Comparison of ENCODE assay signal across 15 cellular contexts in genomic region chr19:46978470-46978869, GRCh38. TPM values are rescaled to one million over a fixed set of nuclear protein-coding genes. Genes with fewer than 3 reads are reported as not detected.
A peak's percentile ranks its signal among the peaks of the same experiment; 100 is the strongest.
DNase-seq lines count a peak whose midpoint lies in the region; ATAC-seq and TF ChIP-seq lines count a peak whose summit lies in the region.
"Had no signal": no experiment of that assay in that cellular context is flagged by ENCODE, and none has a peak within 500 bp of the region (broad histone marks: within the 10 kb centered on the region; RNA-seq: fewer than 3 reads in every experiment).

No MANE protein-coding gene starts in this region.

- H3K4me3 Mint-ChIP-seq in central memory CD8-positive, alpha-beta T cell: peak overlapping the region; percentile 27
- H3K4me3 Mint-ChIP-seq in neural crest cell: peak overlapping the region; percentile 3

- intact Hi-C loops in cardiac septum (cut with DNase I): loop anchor here (5.0 kb wide), 2 partner anchors 116 to 241 kb away; partner anchors contain the start of gene ARHGAP35
- intact Hi-C loops in vagina (cut with DNase I): loop anchor here (10.0 kb wide), 1 partner anchor 54 kb away; no protein-coding TSS in a partner anchor

- no peaks in the 10 kb centered on the region for H3K9me3 Mint-ChIP-seq in central memory CD8-positive, alpha-beta T cell
- H3K9me3 Mint-ChIP-seq in neural crest cell: no peaks in the 10 kb centered on the region
- H3K9me3 Mint-ChIP-seq: naive B cell had no signal

- peaks cover 0 to 91% of the 10 kb centered on the region in 2 donors for H3K4me1 ChIP-seq in right atrium auricular region
- peaks cover 96% of the 10 kb centered on the region for H3K4me1 ChIP-seq in vagina

- H3K4me3 ChIP-seq in right atrium auricular region: no peak overlapping the region
- H3K4me3 ChIP-seq in vagina: no peak overlapping the region
- H3K4me3 ChIP-seq: smooth muscle cell, transverse colon had no signal

- DNase-seq in right atrium auricular region (ENCODE audit: low spot score): no peak
- no peak for DNase-seq in cardiac septum (ENCODE audit: low spot score)
- no peak for DNase-seq in central memory CD8-positive, alpha-beta T cell (ENCODE audit: low spot score in 2 of 2)
- no peak for DNase-seq in neural crest cell (ENCODE audit: low read depth, low spot score)
- DNase-seq in vagina (ENCODE audit: extremely low spot score in 2 of 2): no peak
- no peak for DNase-seq in NCI-H1930 (lab: John Stamatoyannopoulos, UW)
- DNase-seq in NCI-H82 treated with DMSO at 0.1 percent for 48 hours (lab: John Stamatoyannopoulos, UW; ENCODE audit: unreplicated experiment): no peak
- DNase-seq: amniotic stem cell, naive B cell, NCI-H187 treated with DMSO at 0.1 percent for 48 hours, NCI-H82, Right ventricle myocardium superior, transverse colon had no signal

- H3K27me3 ChIP-seq in right atrium auricular region (no peaks in the 10 kb centered on the region), vagina (no peaks in the 10 kb centered on the region)
- H3K27me3 ChIP-seq: transverse colon had no signal

- H3K36me3 Mint-ChIP-seq in central memory CD8-positive, alpha-beta T cell (ENCODE audit: insufficient read depth): peaks cover 19% of the 10 kb centered on the region
- H3K36me3 Mint-ChIP-seq in neural crest cell (ENCODE audit: low read depth): no peaks in the 10 kb centered on the region
- H3K36me3 Mint-ChIP-seq: naive B cell had no signal

- H3K27me3 Mint-ChIP-seq in central memory CD8-positive, alpha-beta T cell: no peaks in the 10 kb centered on the region
- no peaks in the 10 kb centered on the region for H3K27me3 Mint-ChIP-seq in neural crest cell (ENCODE audit: low read depth)
- H3K27me3 Mint-ChIP-seq: naive B cell had no signal

- peaks cover 58% of the 10 kb centered on the region for H3K4me1 Mint-ChIP-seq in central memory CD8-positive, alpha-beta T cell
- peaks cover 52% of the 10 kb centered on the region for H3K4me1 Mint-ChIP-seq in neural crest cell

- no peaks in the 10 kb centered on the region for H3K36me3 ChIP-seq in right atrium auricular region
- no peaks in the 10 kb centered on the region for H3K36me3 ChIP-seq in vagina
- H3K36me3 ChIP-seq: transverse colon had no signal

- H3K27ac ChIP-seq in right atrium auricular region: peak overlapping the region; percentile 89 to 91
- H3K27ac ChIP-seq in vagina: peak overlapping the region; percentile 81

- H3K27ac Mint-ChIP-seq in central memory CD8-positive, alpha-beta T cell (ENCODE audit: low read depth): peak overlapping the region; percentile 79
- H3K27ac Mint-ChIP-seq in neural crest cell (ENCODE audit: unreplicated experiment): no peak overlapping the region

- TF ChIP-seq POLR2A in vagina (IDR thresholded peaks at IDR 0.05): no peak

- ATAC-seq in central memory CD8-positive, alpha-beta T cell (replicated peaks; ENCODE audit: extremely low read depth, poor library complexity, severe bottlenecking): no peak
- ATAC-seq in HG03039 (IDR thresholded peaks at IDR 0.05; ENCODE audit: unreplicated experiment): no peak

- TF ChIP-seq CTCF in right atrium auricular region (IDR thresholded peaks at IDR 0.05): no peak
- no peak for TF ChIP-seq CTCF in neural crest cell (conservative IDR thresholded peaks at IDR 0.05)
- TF ChIP-seq CTCF in vagina (IDR thresholded peaks at IDR 0.05): no peak

- H3K9me3 ChIP-seq in right atrium auricular region (no peaks in the 10 kb centered on the region), vagina (no peaks in the 10 kb centered on the region)
- H3K9me3 ChIP-seq: transverse colon had no signal

RNA-seq across cellular contexts. Expression of gene NPAS1, which starts 41.2 kb away (rescaled TPM):
- total RNA-seq in right atrium auricular region: under 1 TPM in 1 of 2 donors, not detected in 1; 0.39 TPM
- total RNA-seq in cardiac septum: 0.54 TPM
- total RNA-seq in neural crest cell: 1.5 and 1.9 TPM in 2 replicates
- total RNA-seq in vagina: 0.49 TPM
- total RNA-seq: Right ventricle myocardium superior had no signal
